ENCODE assay signal across 8 cellular contexts in genomic region chr9:135602789-135603481, GRCh38. TPM values are rescaled to one million over a fixed set of nuclear protein-coding genes. Genes with fewer than 3 reads are reported as not detected.
DNase-seq lines count a peak whose midpoint lies in the region; ATAC-seq lines count a peak whose summit lies in the region.

No MANE protein-coding gene starts in this region.

- ATAC-seq in activated CD4-positive, CD25-positive, alpha-beta regulatory T cell treated with anti-CD3 and anti-CD28 coated beads, Interleukin-2, amount 50 U/mL, for 24 hours = no peak
- no peak for ATAC-seq in GM19397 (IDR thresholded peaks at IDR 0.05; ENCODE audit: unreplicated experiment)

- H3K27ac Mint-ChIP-seq in activated T-helper 2 cell treated with anti-CD3 and anti-CD28 coated beads, Interferon-gamma antibody, Interleukin-2, Interleukin-4, amounts not matched to agents 10 μg/mL and 5 μg/mL and 100 μg/mL, durations not matched to agents 14 hours and 24 hours and 36 hours = no peak overlapping the region

- H3K4me3 Mint-ChIP-seq in activated T-helper 2 cell treated with anti-CD3 and anti-CD28 coated beads, Interferon-gamma antibody, Interleukin-2, Interleukin-4, amounts not matched to agents 10 μg/mL and 5 μg/mL and 100 μg/mL, durations not matched to agents 14 hours and 24 hours and 36 hours (ENCODE audit: low read depth) = no peak overlapping the region

- no peaks in the 10 kb centered on the region for H3K9me3 Mint-ChIP-seq in activated T-helper 2 cell treated with anti-CD3 and anti-CD28 coated beads, Interferon-gamma antibody, Interleukin-2, Interleukin-4, amounts not matched to agents 10 μg/mL and 5 μg/mL and 100 μg/mL, durations not matched to agents 14 hours and 24 hours and 36 hours

- no peaks in the 10 kb centered on the region for H3K36me3 Mint-ChIP-seq in activated T-helper 2 cell treated with anti-CD3 and anti-CD28 coated beads, Interferon-gamma antibody, Interleukin-2, Interleukin-4, amounts not matched to agents 10 μg/mL and 5 μg/mL and 100 μg/mL, durations not matched to agents 14 hours and 24 hours and 36 hours (ENCODE audit: low read depth)

- DNase-seq in activated CD4-positive, CD25-positive, alpha-beta regulatory T cell (lab: John Stamatoyannopoulos, UW) = peak in 3 of 4 experiments; percentile 29 to 44 (median 36)
- DNase-seq in OCI-M1 (lab: John Stamatoyannopoulos, UW) (peak; percentile 74), glomerular endothelial cell (ENCODE audit: extremely low read depth, low read depth, low spot score) (peak; percentile 12), renal cortical epithelial cell (ENCODE audit: low read depth) (peak; percentile 2), middle frontal gyrus (ENCODE audit: extremely low spot score, low spot score) (no peak)
- DNase-seq in activated T-helper 2 cell treated with anti-CD3 and anti-CD28 coated beads, Interferon-gamma antibody, Interleukin-2, Interleukin-4, amounts not matched to agents 10 μg/mL and 5 μg/mL and 100 μg/mL, durations not matched to agents 14 hours and 24 hours and 36 hours (ENCODE audit: low spot score) = peak; percentile 40

- no peaks in the 10 kb centered on the region for H3K4me1 Mint-ChIP-seq in activated T-helper 2 cell treated with anti-CD3 and anti-CD28 coated beads, Interferon-gamma antibody, Interleukin-2, Interleukin-4, amounts not matched to agents 10 μg/mL and 5 μg/mL and 100 μg/mL, durations not matched to agents 14 hours and 24 hours and 36 hours (ENCODE audit: low read depth)

- intact Hi-C loops in activated T-helper 2 cell treated with anti-CD3 and anti-CD28 coated beads, Interferon-gamma antibody, Interleukin-2, Interleukin-4, amounts not matched to agents 10 μg/mL and 5 μg/mL and 100 μg/mL, durations not matched to agents 14 hours and 24 hours and 36 hours (cut with micrococcal nuclease) = no loop called here

- H3K27me3 Mint-ChIP-seq in activated T-helper 2 cell treated with anti-CD3 and anti-CD28 coated beads, Interferon-gamma antibody, Interleukin-2, Interleukin-4, amounts not matched to agents 10 μg/mL and 5 μg/mL and 100 μg/mL, durations not matched to agents 14 hours and 24 hours and 36 hours (ENCODE audit: low read depth) = peaks cover 9% of the 10 kb centered on the region

RNA-seq across cellular contexts. Expression of gene GLT6D1, which starts 36.4 kb away (rescaled TPM):
- total RNA-seq in activated T-helper 2 cell treated with anti-CD3 and anti-CD28 coated beads, Interferon-gamma antibody, Interleukin-2, Interleukin-4, amounts not matched to agents 10 μg/mL and 5 μg/mL and 100 μg/mL, durations not matched to agents 14 hours and 24 hours and 36 hours = not detected in 2 replicates
- total RNA-seq in glomerular endothelial cell (not detected in 2 replicates), renal cortical epithelial cell (not detected in 2 replicates)

RNA-seq across cellular contexts. Expression of gene PAEP, which starts 41.4 kb away (rescaled TPM):
- total RNA-seq in activated T-helper 2 cell treated with anti-CD3 and anti-CD28 coated beads, Interferon-gamma antibody, Interleukin-2, Interleukin-4, amounts not matched to agents 10 μg/mL and 5 μg/mL and 100 μg/mL, durations not matched to agents 14 hours and 24 hours and 36 hours = not detected in 2 replicates
- not detected in 2 replicates for total RNA-seq in glomerular endothelial cell
- not detected in 2 replicates for total RNA-seq in renal cortical epithelial cell

RNA-seq across cellular contexts. Expression of gene OBP2A, which starts 57.0 kb away (rescaled TPM):
- total RNA-seq in activated T-helper 2 cell treated with anti-CD3 and anti-CD28 coated beads, Interferon-gamma antibody, Interleukin-2, Interleukin-4, amounts not matched to agents 10 μg/mL and 5 μg/mL and 100 μg/mL, durations not matched to agents 14 hours and 24 hours and 36 hours = not detected in 2 replicates
- total RNA-seq in glomerular endothelial cell = not detected in 2 replicates
- not detected in 2 replicates for total RNA-seq in renal cortical epithelial cell
